In the genomic region with DNA sequence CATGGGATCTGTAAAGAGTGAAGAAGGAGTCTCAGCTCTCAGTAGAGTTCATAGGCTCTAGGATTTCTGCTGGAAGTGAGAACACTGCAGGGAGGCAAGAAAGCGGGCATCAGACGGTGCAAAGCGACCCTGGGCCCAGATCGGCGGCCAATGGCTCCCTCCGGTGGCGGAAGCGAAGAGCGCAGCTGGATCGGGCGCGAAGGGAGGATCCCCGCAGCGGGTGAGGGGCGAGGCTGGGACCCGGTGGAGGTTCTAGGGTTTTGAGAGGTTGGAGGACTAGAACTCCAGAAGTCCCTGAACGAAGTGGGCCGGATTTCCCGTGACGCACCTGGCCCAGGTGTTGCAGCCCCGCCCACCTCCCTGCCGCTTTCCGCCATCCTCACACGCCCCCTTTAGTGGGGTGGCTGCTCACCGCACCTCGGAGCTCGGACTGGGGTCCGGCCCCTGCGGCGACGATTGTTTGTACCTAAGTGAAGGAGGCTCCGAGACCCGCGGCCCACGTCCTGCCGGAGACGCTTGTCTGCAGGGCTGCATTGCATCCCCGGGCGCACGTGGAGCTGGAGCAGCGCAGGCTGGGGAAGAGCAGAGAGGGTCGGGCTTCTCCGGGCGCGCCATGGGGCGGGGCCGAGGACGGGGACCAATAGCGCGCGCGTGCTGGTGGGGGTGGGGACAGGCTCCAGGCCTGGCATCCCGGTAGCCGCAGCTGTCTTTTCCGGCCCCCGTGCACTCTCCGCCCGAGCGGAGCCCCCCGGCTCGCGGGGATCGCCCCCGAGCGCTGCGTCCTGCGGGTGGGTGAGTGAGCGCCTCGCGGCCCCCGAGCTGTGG, we compare ENCODE assay signal across 8 cellular contexts. TPM values are rescaled to one million over a fixed set of nuclear protein-coding genes. Genes with fewer than 3 reads are reported as not detected.
DNase-seq lines count a peak whose midpoint lies in the region; ATAC-seq and TF ChIP-seq lines count a peak whose summit lies in the region.

A gene with protein sequence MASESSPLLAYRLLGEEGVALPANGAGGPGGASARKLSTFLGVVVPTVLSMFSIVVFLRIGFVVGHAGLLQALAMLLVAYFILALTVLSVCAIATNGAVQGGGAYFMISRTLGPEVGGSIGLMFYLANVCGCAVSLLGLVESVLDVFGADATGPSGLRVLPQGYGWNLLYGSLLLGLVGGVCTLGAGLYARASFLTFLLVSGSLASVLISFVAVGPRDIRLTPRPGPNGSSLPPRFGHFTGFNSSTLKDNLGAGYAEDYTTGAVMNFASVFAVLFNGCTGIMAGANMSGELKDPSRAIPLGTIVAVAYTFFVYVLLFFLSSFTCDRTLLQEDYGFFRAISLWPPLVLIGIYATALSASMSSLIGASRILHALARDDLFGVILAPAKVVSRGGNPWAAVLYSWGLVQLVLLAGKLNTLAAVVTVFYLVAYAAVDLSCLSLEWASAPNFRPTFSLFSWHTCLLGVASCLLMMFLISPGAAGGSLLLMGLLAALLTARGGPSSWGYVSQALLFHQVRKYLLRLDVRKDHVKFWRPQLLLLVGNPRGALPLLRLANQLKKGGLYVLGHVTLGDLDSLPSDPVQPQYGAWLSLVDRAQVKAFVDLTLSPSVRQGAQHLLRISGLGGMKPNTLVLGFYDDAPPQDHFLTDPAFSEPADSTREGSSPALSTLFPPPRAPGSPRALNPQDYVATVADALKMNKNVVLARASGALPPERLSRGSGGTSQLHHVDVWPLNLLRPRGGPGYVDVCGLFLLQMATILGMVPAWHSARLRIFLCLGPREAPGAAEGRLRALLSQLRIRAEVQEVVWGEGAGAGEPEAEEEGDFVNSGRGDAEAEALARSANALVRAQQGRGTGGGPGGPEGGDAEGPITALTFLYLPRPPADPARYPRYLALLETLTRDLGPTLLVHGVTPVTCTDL (plus strand): TSS at position 666 of the 825 bp plus-strand sequence. CDS start 1,485 bp downstream, outside the sequence.

- H3K4me3 Mint-ChIP-seq in Calu3 (ENCODE audit: low read depth, unreplicated experiment) (peak within 1 kb of the TSS; percentile 85), IgD-negative memory B cell (peak within 1 kb of the TSS; percentile 85 to 98 (median 92))

- POLR2A ChIA-PET in PC-3 (lab: Charles Lee; ENCODE audit: unreplicated experiment) = interaction anchor here (0.5 to 1.4 kb wide), 4 partner anchors 22 to 377 kb away, joined by 4 to 8 read pairs (median 5); a partner anchor contains a TSS

- peak within 1 kb of the TSS; percentile 75 for H3K27ac Mint-ChIP-seq in Calu3 (ENCODE audit: unreplicated experiment)
- peak within 1 kb of the TSS; percentile 79 to 93 (median 92) for H3K27ac Mint-ChIP-seq in IgD-negative memory B cell

- DNase-seq in Calu3 = peak; percentile 87
- peak; percentile 85 for DNase-seq in PC-3
- DNase-seq in activated T-cell treated with anti-CD3 and anti-CD28 coated beads for 4 hours = peak; percentile 74
- no peak for DNase-seq in epithelial cell of proximal tubule (ENCODE audit: low read depth)
- DNase-seq in mucosa of gallbladder (ENCODE audit: low spot score) = peak; percentile 89
- DNase-seq in stimulated activated CD8-positive, alpha-beta memory T cell treated with anti-CD3 and anti-CD28 coated beads, Interleukin-4, amount 100 ng/mL, for 24 hours (ENCODE audit: low read depth) = peak; percentile 82

- H3K36me3 Mint-ChIP-seq in Calu3 (ENCODE audit: insufficient read depth, unreplicated experiment) (peaks cover 26% of the 10 kb centered on the region), IgD-negative memory B cell (no peaks in the 10 kb centered on the region)

- H3K27ac ChIP-seq in PC-3 (ENCODE audit: low read length) = peak within 1 kb of the TSS; percentile 79

- peak within 1 kb of the TSS; percentile 87 for H2AFZ ChIP-seq in PC-3 (ENCODE audit: low read length)

- H3K4me1 Mint-ChIP-seq in Calu3 (ENCODE audit: low read depth, unreplicated experiment) = peaks cover 5% of the 10 kb centered on the region
- peaks cover 4 to 10% (median 7%) of the 10 kb centered on the region in 3 donors for H3K4me1 Mint-ChIP-seq in IgD-negative memory B cell

- H3K27me3 Mint-ChIP-seq in Calu3 (ENCODE audit: unreplicated experiment) (no peaks in the 10 kb centered on the region), IgD-negative memory B cell (no peaks in the 10 kb centered on the region)

- peak; percentile 59 for TF ChIP-seq CTCF in Calu3 (IDR thresholded peaks at IDR 0.05; ENCODE audit: unreplicated experiment)
- peak; percentile 91 for TF ChIP-seq CTCF in PC-3 (conservative IDR thresholded peaks at IDR 0.05; ENCODE audit: low read depth, low read length)
- peak; percentile 94 for TF ChIP-seq CTCF in epithelial cell of proximal tubule (conservative IDR thresholded peaks at IDR 0.05; ENCODE audit: low read depth, low read length)

- ATAC-seq in GM21447 (IDR thresholded peaks at IDR 0.05; ENCODE audit: unreplicated experiment) (peak; percentile 88), PC-3 (peak; percentile 98)

- peaks cover 30% of the 10 kb centered on the region for H3K79me2 ChIP-seq in PC-3 (ENCODE audit: low read length)

- BruUV-seq in Calu3 (replicated peaks; lab: Mats Ljungman, UMichigan) (TSS peak; percentile 70), PC-3 (replicated peaks; lab: Mats Ljungman, UMichigan) (TSS peak; percentile 85)

- peak within 1 kb of the TSS; percentile 90 for H3K4me2 ChIP-seq in PC-3 (ENCODE audit: low read length)

- peak within 1 kb of the TSS; percentile 86 for H3K9ac ChIP-seq in PC-3 (ENCODE audit: low read length)

- no peaks in the 10 kb centered on the region for H3F3A ChIP-seq in PC-3 (ENCODE audit: low read length, unreplicated experiment)

- H3K9me3 ChIP-seq in PC-3 (ENCODE audit: low read length) = no peaks in the 10 kb centered on the region

- no peaks in the 10 kb centered on the region for H3K27me3 ChIP-seq in PC-3 (ENCODE audit: low read length)

- CTCF ChIA-PET in Calu3 (lab: Charles Lee) = interaction anchor here (0.5 to 2.0 kb wide), 11 partner anchors 24 to 1541 kb away, joined by 3 to 25 read pairs (median 4); a partner anchor contains a TSS
- CTCF ChIA-PET in PC-3 (lab: Charles Lee) = interaction anchor here (0.5 to 1.8 kb wide), 9 partner anchors 20 to 220 kb away, joined by 3 to 24 read pairs (median 6); a partner anchor contains a TSS

- intact Hi-C loops in Calu3 (cut with micrococcal nuclease; ENCODE audit: unreplicated experiment) (loop anchor here (1.0 to 2.0 kb wide), 2 partner anchors 49 to 146 kb away; a partner anchor contains a TSS), PC-3 (cut with micrococcal nuclease) (loop anchor here (1.0 to 10.0 kb wide), 6 partner anchors 25 to 387 kb away; a partner anchor contains a TSS)

- H3K4me3 ChIP-seq in PC-3 (ENCODE audit: low read length) (peak within 1 kb of the TSS; percentile 96), epithelial cell of proximal tubule (ENCODE audit: low read depth, low read length) (peak within 1 kb of the TSS; percentile 91)

- no peaks in the 10 kb centered on the region for H3K36me3 ChIP-seq in PC-3 (ENCODE audit: low read depth, low read length)

- H3K9me2 ChIP-seq in PC-3 (replicated peaks; ENCODE audit: low read length) = no peaks in the 10 kb centered on the region

- H3K4me1 ChIP-seq in PC-3 (ENCODE audit: insufficient read depth, low read length) = peaks cover 12% of the 10 kb centered on the region; the same call in 1 of the 2 replicates

- H3K9me3 Mint-ChIP-seq in Calu3 (ENCODE audit: low read depth, unreplicated experiment) (no peaks in the 10 kb centered on the region), IgD-negative memory B cell (no peaks in the 10 kb centered on the region)

- H4K20me1 ChIP-seq in PC-3 (ENCODE audit: low read length) = no peaks in the 10 kb centered on the region

RNA-seq across cellular contexts. Expression of the gene that starts here (rescaled TPM):
- 29.9 and 36.6 TPM in 2 replicates for total RNA-seq in Calu3 (2022)
- 11.4 TPM for polyA plus RNA-seq in IgD-negative memory B cell
- total RNA-seq in PC-3 (2014; rRNA removed) = 25.9 and 31.2 TPM in 2 replicates
- 11.4 and 18.4 TPM in 2 replicates for total RNA-seq in epithelial cell of proximal tubule
- 76.1 TPM for total RNA-seq in mucosa of gallbladder
